In genomic region chr11:19669511-19669910, GRCh38 we compare ENCODE assay signal across 18 cellular contexts.
"Had no signal": no experiment of that assay in that cellular context is flagged by ENCODE, and none has a peak within 500 bp of the region (broad histone marks: within the 10 kb centered on the region; RNA-seq: fewer than 3 reads in every experiment).

No MANE protein-coding gene starts in this region.

- H3K9me3 ChIP-seq: heart left ventricle, spleen, tibial nerve had no signal

- H3K4me1 Mint-ChIP-seq: activated naive CD4-positive, alpha-beta T cell treated with anti-CD3 and anti-CD28 coated beads, Interleukin-2, amount 50 U/mL, for 24 hours; central memory CD8-positive, alpha-beta T cell had no signal

- H3K4me3 Mint-ChIP-seq: activated naive CD4-positive, alpha-beta T cell treated with anti-CD3 and anti-CD28 coated beads, Interleukin-2, amount 50 U/mL, for 24 hours; central memory CD8-positive, alpha-beta T cell; effector memory CD8-positive, alpha-beta T cell; neural crest cell had no signal

- ATAC-seq: effector memory CD8-positive, alpha-beta T cell; heart left ventricle; left colon had no signal

- H3K27me3 ChIP-seq: brain microvascular endothelial cell, dorsolateral prefrontal cortex, heart left ventricle, spleen, tibial nerve had no signal

- H3K27ac Mint-ChIP-seq: activated naive CD4-positive, alpha-beta T cell treated with anti-CD3 and anti-CD28 coated beads, Interleukin-2, amount 50 U/mL, for 24 hours; effector memory CD8-positive, alpha-beta T cell had no signal

- H3K27ac ChIP-seq: brain microvascular endothelial cell, spleen, tibial nerve had no signal

- H3K4me3 ChIP-seq: dorsolateral prefrontal cortex, heart left ventricle, spleen, tibial nerve had no signal

- DNase-seq: activated CD4-positive, alpha-beta T cell treated with anti-CD3 and anti-CD28 coated beads for 1 hour; activated gamma-delta T cell treated with Interleukin-2 at 50 U/mL for 16 hours; activated T-cell treated with anti-CD3 and anti-CD28 coated beads, Interleukin-2, amount 50 U/mL, for 1 hour; aorta; brain microvascular endothelial cell; dorsolateral prefrontal cortex; effector memory CD8-positive, alpha-beta T cell; heart left ventricle; left colon; mesenchymal stem cell; spleen; stimulated activated CD4-positive, alpha-beta T cell treated with anti-CD3 and anti-CD28 coated beads, Interleukin-4, amount 100 ng/mL, for 1 hour; stimulated activated naive CD4-positive, alpha-beta T cell; T-helper 9 cell had no signal

- H3K36me3 Mint-ChIP-seq: activated naive CD4-positive, alpha-beta T cell treated with anti-CD3 and anti-CD28 coated beads, Interleukin-2, amount 50 U/mL, for 24 hours had no signal

- H3K27me3 Mint-ChIP-seq: activated naive CD4-positive, alpha-beta T cell treated with anti-CD3 and anti-CD28 coated beads, Interleukin-2, amount 50 U/mL, for 24 hours had no signal

- H3K9me3 Mint-ChIP-seq: activated naive CD4-positive, alpha-beta T cell treated with anti-CD3 and anti-CD28 coated beads, Interleukin-2, amount 50 U/mL, for 24 hours; central memory CD8-positive, alpha-beta T cell; effector memory CD8-positive, alpha-beta T cell; neural crest cell had no signal

- H3K36me3 ChIP-seq: brain microvascular endothelial cell, heart left ventricle, spleen, tibial nerve had no signal
